ENCODE assay signal across 1 cellular context in the genomic region with DNA sequence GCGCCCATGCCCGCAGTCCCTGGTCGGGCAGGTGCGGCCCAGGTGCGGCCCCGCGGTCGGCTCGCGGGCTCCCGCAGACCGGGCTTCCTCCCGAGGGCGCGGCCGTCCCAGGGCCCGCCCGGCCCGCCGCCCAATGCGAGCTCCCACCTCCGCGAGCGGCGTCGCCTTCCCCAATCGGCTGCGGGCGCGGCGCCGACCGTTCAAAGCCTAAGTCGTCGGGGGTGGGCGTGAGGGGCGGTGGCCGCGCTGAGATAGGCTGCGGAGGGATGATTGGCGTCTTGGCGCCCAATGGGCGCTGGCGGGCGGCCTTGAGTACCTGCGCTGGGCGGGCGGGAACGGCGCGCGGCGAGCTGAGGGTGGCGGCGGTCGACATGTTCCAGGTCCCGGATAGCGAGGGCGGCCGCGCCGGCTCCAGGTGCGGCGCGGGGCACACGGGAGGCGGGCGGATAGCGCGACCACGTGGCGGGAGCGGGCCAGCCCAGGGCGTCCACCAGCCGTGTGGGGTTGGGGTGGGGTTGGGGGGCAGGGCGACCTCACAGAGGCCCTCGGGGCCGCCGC.
TF ChIP-seq lines count a peak whose summit lies in the region.

A gene with protein sequence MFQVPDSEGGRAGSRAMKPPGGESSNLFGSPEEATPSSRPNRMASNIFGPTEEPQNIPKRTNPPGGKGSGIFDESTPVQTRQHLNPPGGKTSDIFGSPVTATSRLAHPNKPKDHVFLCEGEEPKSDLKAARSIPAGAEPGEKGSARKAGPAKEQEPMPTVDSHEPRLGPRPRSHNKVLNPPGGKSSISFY (plus strand): TSS at position 338 of the 558 bp plus-strand sequence. CDS start 34 bp downstream, at position 372.

TF ChIP-seq in K562, 482 proteins besides CTCF, POLR2A, EP300 and RAD21 (continued from another document and continues in another):
- no peak for TF ChIP-seq ZMIZ1 (IDR thresholded peaks at IDR 0.05; ENCODE audit: low read depth in 2 of 2, low read length in 2 of 2)
- TF ChIP-seq ZNF41 (CRISPR knock-in tag; conservative IDR thresholded peaks at IDR 0.05) = no peak
- TF ChIP-seq FOS (IDR thresholded peaks at IDR 0.05; ENCODE audit: extremely low read depth, insufficient read length) = peak; percentile 93
- no peak for TF ChIP-seq ZC3H4 (CRISPR knock-in tag; IDR thresholded peaks at IDR 0.05; ENCODE audit: borderline replicate concordance)
- TF ChIP-seq POLR2H (tag; IDR thresholded peaks at IDR 0.05; ENCODE audit: low read depth) = no peak
- TF ChIP-seq HMG20A (CRISPR knock-in tag; conservative IDR thresholded peaks at IDR 0.05) = no peak
- no peak for TF ChIP-seq ZNF444 (CRISPR knock-in tag; IDR thresholded peaks at IDR 0.05)
- TF ChIP-seq POU5F1 (IDR thresholded peaks at IDR 0.05; ENCODE audit: borderline replicate concordance, low read depth, low read length, partially characterized antibody) = no peak
- no peak for TF ChIP-seq WHSC1 (IDR thresholded peaks at IDR 0.05; ENCODE audit: low read length)
- no peak for TF ChIP-seq POLR2B (IDR thresholded peaks at IDR 0.05; ENCODE audit: low read depth, partially characterized antibody)
- peak; percentile 90 for TF ChIP-seq RBFOX2 (IDR thresholded peaks at IDR 0.05; ENCODE audit: low read depth, low read length)
- TF ChIP-seq ARHGAP35 (IDR thresholded peaks at IDR 0.05; ENCODE audit: partially characterized antibody) = no peak
- no peak for TF ChIP-seq AFF4 (CRISPR knock-in tag; IDR thresholded peaks at IDR 0.05)
- no peak for TF ChIP-seq MEF2D (tag; conservative IDR thresholded peaks at IDR 0.05; ENCODE audit: low read depth)
- no peak for TF ChIP-seq ZC3H11A (IDR thresholded peaks at IDR 0.05; ENCODE audit: low read depth, low read length)
- TF ChIP-seq ZBTB1 (CRISPR knock-in tag; IDR thresholded peaks at IDR 0.05; ENCODE audit: borderline replicate concordance, low read depth) = no peak
- TF ChIP-seq ZNF316 (IDR thresholded peaks at IDR 0.05) = no peak
- TF ChIP-seq MXD1 (CRISPR knock-in tag; IDR thresholded peaks at IDR 0.05; ENCODE audit: borderline replicate concordance, poor library complexity, severe bottlenecking) = no peak
- peak; percentile 77; the same call in 1 of the 2 replicates for TF ChIP-seq ZBTB7A (IDR thresholded peaks at IDR 0.05; ENCODE audit: borderline replicate concordance, control insufficient read depth, low read depth, low read length)
- no peak for TF ChIP-seq KLF16 (IDR thresholded peaks at IDR 0.05)
- TF ChIP-seq MECOM (CRISPR knock-in tag; IDR thresholded peaks at IDR 0.05) = no peak
- TF ChIP-seq ZNF263 (CRISPR knock-in tag; IDR thresholded peaks at IDR 0.05; ENCODE audit: borderline replicate concordance) = no peak
- TF ChIP-seq TEAD4 (IDR thresholded peaks at IDR 0.05; ENCODE audit: low read length) = no peak
- TF ChIP-seq TEAD4 (CRISPR knock-in tag; IDR thresholded peaks at IDR 0.05; ENCODE audit: borderline replicate concordance) = no peak
- TF ChIP-seq, protein P1, sequence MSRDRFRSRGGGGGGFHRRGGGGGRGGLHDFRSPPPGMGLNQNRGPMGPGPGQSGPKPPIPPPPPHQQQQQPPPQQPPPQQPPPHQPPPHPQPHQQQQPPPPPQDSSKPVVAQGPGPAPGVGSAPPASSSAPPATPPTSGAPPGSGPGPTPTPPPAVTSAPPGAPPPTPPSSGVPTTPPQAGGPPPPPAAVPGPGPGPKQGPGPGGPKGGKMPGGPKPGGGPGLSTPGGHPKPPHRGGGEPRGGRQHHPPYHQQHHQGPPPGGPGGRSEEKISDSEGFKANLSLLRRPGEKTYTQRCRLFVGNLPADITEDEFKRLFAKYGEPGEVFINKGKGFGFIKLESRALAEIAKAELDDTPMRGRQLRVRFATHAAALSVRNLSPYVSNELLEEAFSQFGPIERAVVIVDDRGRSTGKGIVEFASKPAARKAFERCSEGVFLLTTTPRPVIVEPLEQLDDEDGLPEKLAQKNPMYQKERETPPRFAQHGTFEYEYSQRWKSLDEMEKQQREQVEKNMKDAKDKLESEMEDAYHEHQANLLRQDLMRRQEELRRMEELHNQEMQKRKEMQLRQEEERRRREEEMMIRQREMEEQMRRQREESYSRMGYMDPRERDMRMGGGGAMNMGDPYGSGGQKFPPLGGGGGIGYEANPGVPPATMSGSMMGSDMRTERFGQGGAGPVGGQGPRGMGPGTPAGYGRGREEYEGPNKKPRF (IDR thresholded peaks at IDR 0.05; ENCODE audit: low read depth, low read length) = no peak
- TF ChIP-seq NEUROD1 (IDR thresholded peaks at IDR 0.05; ENCODE audit: borderline replicate concordance, low read depth, low read length, partially characterized antibody) = peak; percentile 94
- TF ChIP-seq RBM39 (optimal IDR thresholded peaks at IDR 0.05; ENCODE audit: low read depth, low read length) = no peak
- no peak for TF ChIP-seq ZNF512 (tag; IDR thresholded peaks at IDR 0.05)
- TF ChIP-seq, protein P2, sequence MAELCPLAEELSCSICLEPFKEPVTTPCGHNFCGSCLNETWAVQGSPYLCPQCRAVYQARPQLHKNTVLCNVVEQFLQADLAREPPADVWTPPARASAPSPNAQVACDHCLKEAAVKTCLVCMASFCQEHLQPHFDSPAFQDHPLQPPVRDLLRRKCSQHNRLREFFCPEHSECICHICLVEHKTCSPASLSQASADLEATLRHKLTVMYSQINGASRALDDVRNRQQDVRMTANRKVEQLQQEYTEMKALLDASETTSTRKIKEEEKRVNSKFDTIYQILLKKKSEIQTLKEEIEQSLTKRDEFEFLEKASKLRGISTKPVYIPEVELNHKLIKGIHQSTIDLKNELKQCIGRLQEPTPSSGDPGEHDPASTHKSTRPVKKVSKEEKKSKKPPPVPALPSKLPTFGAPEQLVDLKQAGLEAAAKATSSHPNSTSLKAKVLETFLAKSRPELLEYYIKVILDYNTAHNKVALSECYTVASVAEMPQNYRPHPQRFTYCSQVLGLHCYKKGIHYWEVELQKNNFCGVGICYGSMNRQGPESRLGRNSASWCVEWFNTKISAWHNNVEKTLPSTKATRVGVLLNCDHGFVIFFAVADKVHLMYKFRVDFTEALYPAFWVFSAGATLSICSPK (IDR thresholded peaks at IDR 0.05; ENCODE audit: borderline replicate concordance) = no peak
- TF ChIP-seq ZNF696 (CRISPR knock-in tag; conservative IDR thresholded peaks at IDR 0.05) = no peak
- TF ChIP-seq NCOR1 (IDR thresholded peaks at IDR 0.05) = no peak
- TF ChIP-seq, protein P3, sequence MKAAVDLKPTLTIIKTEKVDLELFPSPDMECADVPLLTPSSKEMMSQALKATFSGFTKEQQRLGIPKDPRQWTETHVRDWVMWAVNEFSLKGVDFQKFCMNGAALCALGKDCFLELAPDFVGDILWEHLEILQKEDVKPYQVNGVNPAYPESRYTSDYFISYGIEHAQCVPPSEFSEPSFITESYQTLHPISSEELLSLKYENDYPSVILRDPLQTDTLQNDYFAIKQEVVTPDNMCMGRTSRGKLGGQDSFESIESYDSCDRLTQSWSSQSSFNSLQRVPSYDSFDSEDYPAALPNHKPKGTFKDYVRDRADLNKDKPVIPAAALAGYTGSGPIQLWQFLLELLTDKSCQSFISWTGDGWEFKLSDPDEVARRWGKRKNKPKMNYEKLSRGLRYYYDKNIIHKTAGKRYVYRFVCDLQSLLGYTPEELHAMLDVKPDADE (conservative IDR thresholded peaks at IDR 0.05; ENCODE audit: control insufficient read depth, low read depth, low read length) = no peak
- no peak for TF ChIP-seq NFE2L1 (tag; IDR thresholded peaks at IDR 0.05; ENCODE audit: borderline replicate concordance, low read depth)
- TF ChIP-seq TCF15 (CRISPR knock-in tag; IDR thresholded peaks at IDR 0.05) = no peak
- no peak for TF ChIP-seq HIVEP1 (CRISPR knock-in tag; IDR thresholded peaks at IDR 0.05)
- TF ChIP-seq ZKSCAN3 (CRISPR knock-in tag; IDR thresholded peaks at IDR 0.05) = no peak
- TF ChIP-seq PHF21A (IDR thresholded peaks at IDR 0.05; ENCODE audit: borderline replicate concordance, low read depth) = no peak
- TF ChIP-seq ZNF12 (CRISPR knock-in tag; IDR thresholded peaks at IDR 0.05) = no peak
- TF ChIP-seq GATAD2B (IDR thresholded peaks at IDR 0.05; ENCODE audit: borderline replicate concordance) = 0 out of 2 replicates have a peak, but pooled peaks have one; percentile 18
- no peak for TF ChIP-seq CHAMP1 (IDR thresholded peaks at IDR 0.05)
- TF ChIP-seq JUNB (CRISPR knock-in tag; conservative IDR thresholded peaks at IDR 0.05) = no peak
- TF ChIP-seq DPF2 (IDR thresholded peaks at IDR 0.05) = no peak
- TF ChIP-seq ZNF507 (tag; conservative IDR thresholded peaks at IDR 0.05) = no peak
